In genomic region chr17:75457047-75457654, GRCh38 we compare ENCODE assay signal across 1 cellular context.
TF ChIP-seq lines count a peak whose summit lies in the region.

No MANE protein-coding gene starts in this region.

TF ChIP-seq in HEK293, 187 proteins besides CTCF, POLR2A, EP300 and RAD21 (continued from another document):
- TF ChIP-seq ZNF280D (tag by site-specific recombination; IDR thresholded peaks at IDR 0.05) (no peak), HOXD13 (CRISPR knock-in tag; IDR thresholded peaks at IDR 0.05; ENCODE audit: borderline replicate concordance) (no peak)
TF ChIP-seq in HEK293: peak in this region for 23.
